Comparison of ENCODE assay signal across 10 cellular contexts in the genomic region with DNA sequence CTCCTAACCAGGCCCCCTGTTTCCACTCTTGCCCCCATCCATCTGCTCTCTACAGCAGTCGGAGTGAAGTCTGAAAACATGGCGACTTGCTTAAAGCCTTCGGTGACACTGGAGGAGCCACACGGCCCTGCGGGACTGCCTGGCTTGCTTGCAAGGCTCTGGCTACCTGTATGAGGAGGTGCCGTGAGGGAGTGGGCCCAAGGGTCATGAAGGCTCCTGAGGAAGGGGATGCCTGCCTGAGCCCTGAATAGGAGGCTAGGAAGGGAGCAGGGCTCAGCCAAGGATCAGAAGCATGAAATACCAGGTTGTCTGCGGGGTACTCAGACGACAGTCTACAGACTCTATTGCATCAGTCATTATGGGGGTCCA.
"Had no signal": no experiment of that assay in that cellular context is flagged by ENCODE, and none has a peak within 500 bp of the region (broad histone marks: within the 10 kb centered on the region; RNA-seq: fewer than 3 reads in every experiment).

No MANE protein-coding gene starts in this region.

- H3K27ac ChIP-seq: stomach had no signal

- H3K4me3 ChIP-seq: mucosa of descending colon, stomach had no signal

- H3K9me3 Mint-ChIP-seq: activated CD8-positive, alpha-beta T cell treated with anti-CD3 and anti-CD28 coated beads for 36 hours; activated naive CD4-positive, alpha-beta T cell treated with anti-CD3 and anti-CD28 coated beads, Interleukin-2, amount 50 U/mL, for 24 hours; activated T-helper 17 cell treated with anti-CD3 and anti-CD28 coated beads, Interleukin-2, amount 50 U/mL, for 72 hours; brain; natural killer cell had no signal

- DNase-seq: activated CD4-positive, alpha-beta T cell treated with anti-CD3 and anti-CD28 coated beads for 1 hour; cerebellar nuclear complex; left colon had no signal

- H3K27ac Mint-ChIP-seq: activated CD8-positive, alpha-beta T cell treated with anti-CD3 and anti-CD28 coated beads for 36 hours; activated naive CD4-positive, alpha-beta T cell treated with anti-CD3 and anti-CD28 coated beads, Interleukin-2, amount 50 U/mL, for 24 hours; activated T-helper 17 cell treated with anti-CD3 and anti-CD28 coated beads, Interleukin-2, amount 50 U/mL, for 72 hours; natural killer cell had no signal

- H3K27me3 ChIP-seq: stomach had no signal

- H3K9me3 ChIP-seq: mucosa of descending colon, stomach had no signal

- H3K4me1 ChIP-seq: stomach had no signal

- H3K4me1 Mint-ChIP-seq: activated naive CD4-positive, alpha-beta T cell treated with anti-CD3 and anti-CD28 coated beads, Interleukin-2, amount 50 U/mL, for 24 hours; activated T-helper 17 cell treated with anti-CD3 and anti-CD28 coated beads, Interleukin-2, amount 50 U/mL, for 72 hours; natural killer cell had no signal

- H3K36me3 Mint-ChIP-seq: activated naive CD4-positive, alpha-beta T cell treated with anti-CD3 and anti-CD28 coated beads, Interleukin-2, amount 50 U/mL, for 24 hours; brain; natural killer cell had no signal

- H3K4me3 Mint-ChIP-seq: activated CD8-positive, alpha-beta T cell treated with anti-CD3 and anti-CD28 coated beads for 36 hours; activated naive CD4-positive, alpha-beta T cell treated with anti-CD3 and anti-CD28 coated beads, Interleukin-2, amount 50 U/mL, for 24 hours; activated T-helper 17 cell treated with anti-CD3 and anti-CD28 coated beads, Interleukin-2, amount 50 U/mL, for 72 hours; brain; natural killer cell had no signal

- H3K27me3 Mint-ChIP-seq: activated CD8-positive, alpha-beta T cell treated with anti-CD3 and anti-CD28 coated beads for 36 hours; activated naive CD4-positive, alpha-beta T cell treated with anti-CD3 and anti-CD28 coated beads, Interleukin-2, amount 50 U/mL, for 24 hours; activated T-helper 17 cell treated with anti-CD3 and anti-CD28 coated beads, Interleukin-2, amount 50 U/mL, for 72 hours had no signal
